22 cellular contexts compared by ENCODE assay signal in the genomic region with DNA sequence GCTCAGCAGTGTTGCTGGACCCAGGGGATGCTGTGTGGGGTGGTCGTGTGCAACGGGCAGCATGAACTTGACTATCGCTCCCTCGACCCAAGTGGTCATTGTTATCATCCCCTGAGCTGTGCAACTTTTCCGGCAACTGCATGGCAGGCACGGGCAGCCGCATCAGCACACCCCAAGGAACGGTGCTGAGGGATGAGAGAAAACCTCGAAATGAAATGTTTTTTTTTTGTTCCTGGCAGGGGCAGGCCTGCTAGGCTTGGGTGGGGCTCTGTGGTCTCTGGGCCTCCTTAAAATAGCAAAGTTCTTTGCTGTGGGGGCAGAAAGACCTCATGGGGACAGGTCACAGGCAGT. TPM values are rescaled to one million over a fixed set of nuclear protein-coding genes. Genes with fewer than 3 reads are reported as not detected.
"Had no signal": no experiment of that assay in that cellular context is flagged by ENCODE, and none has a peak within 500 bp of the region (broad histone marks: within the 10 kb centered on the region; RNA-seq: fewer than 3 reads in every experiment).

No MANE protein-coding gene starts in this region.

- H3K4me3 Mint-ChIP-seq: activated naive CD4-positive, alpha-beta T cell treated with anti-CD3 and anti-CD28 coated beads for 36 hours; dendritic cell treated with granulocyte-macrophage colony-stimulating factor and Interleukin-4, amounts not matched to agents 40 ng/mL and 50 ng/mL, for 4 days; naive thymus-derived CD8-positive, alpha-beta T cell; stimulated activated naive CD8-positive, alpha-beta T cell treated with anti-CD3 and anti-CD28 coated beads, Interleukin-15, Interleukin-2, amounts not matched to agents 100 ng/mL and 50 ng/mL, for 24 hours; T-cell had no signal

- H3K27ac Mint-ChIP-seq: activated naive CD4-positive, alpha-beta T cell treated with anti-CD3 and anti-CD28 coated beads for 36 hours; activated T-helper 2 cell treated with anti-CD3 and anti-CD28 coated beads, Interferon-gamma antibody, Interleukin-2, Interleukin-4, amounts not matched to agents 10 μg/mL and 5 μg/mL and 100 μg/mL, durations not matched to agents 14 hours and 24 hours and 36 hours; dendritic cell treated with granulocyte-macrophage colony-stimulating factor and Interleukin-4, amounts not matched to agents 40 ng/mL and 50 ng/mL, for 4 days; stimulated activated naive CD8-positive, alpha-beta T cell treated with anti-CD3 and anti-CD28 coated beads, Interleukin-15, Interleukin-2, amounts not matched to agents 100 ng/mL and 50 ng/mL, for 24 hours; T-cell had no signal

- H3K27ac ChIP-seq: body of pancreas, heart right ventricle, prostate gland, tibial artery, WERI-Rb-1 had no signal

- H3K4me3 ChIP-seq: body of pancreas, heart right ventricle, mucosa of descending colon, prostate gland, tibial artery had no signal

- H3K27me3 ChIP-seq: body of pancreas, heart right ventricle, tibial artery had no signal

- H3K9me3 ChIP-seq: body of pancreas, heart right ventricle, mucosa of descending colon, prostate gland, tibial artery had no signal

- H3K36me3 ChIP-seq: heart right ventricle, prostate gland, tibial artery, WERI-Rb-1 had no signal

- H3K36me3 Mint-ChIP-seq: naive thymus-derived CD8-positive, alpha-beta T cell; T-cell had no signal

- H3K4me1 ChIP-seq: body of pancreas, prostate gland had no signal

- DNase-seq: activated CD4-positive, alpha-beta T cell treated with anti-CD3 and anti-CD28 coated beads for 1 hour; activated naive CD4-positive, alpha-beta T cell treated with anti-CD3 and anti-CD28 coated beads for 36 hours; activated T-cell treated with anti-CD3 and anti-CD28 coated beads, Interleukin-2, amount 50 U/mL, for 1 hour; effector CD8-positive, alpha-beta T cell; erythroblast; foreskin fibroblast; heart right ventricle; islet precursor cell; left colon; mesendoderm; mucosa of descending colon; naive thymus-derived CD8-positive, alpha-beta T cell; stimulated activated CD4-positive, alpha-beta T cell treated with anti-CD3 and anti-CD28 coated beads, Interleukin-4, amount 100 ng/mL, for 24 hours; T-cell; tibial artery; WERI-Rb-1 had no signal

- H3K9me3 Mint-ChIP-seq: activated naive CD4-positive, alpha-beta T cell treated with anti-CD3 and anti-CD28 coated beads for 36 hours; activated T-helper 2 cell treated with anti-CD3 and anti-CD28 coated beads, Interferon-gamma antibody, Interleukin-2, Interleukin-4, amounts not matched to agents 10 μg/mL and 5 μg/mL and 100 μg/mL, durations not matched to agents 14 hours and 24 hours and 36 hours; dendritic cell treated with granulocyte-macrophage colony-stimulating factor and Interleukin-4, amounts not matched to agents 40 ng/mL and 50 ng/mL, for 4 days; naive thymus-derived CD8-positive, alpha-beta T cell; stimulated activated naive CD8-positive, alpha-beta T cell treated with anti-CD3 and anti-CD28 coated beads, Interleukin-15, Interleukin-2, amounts not matched to agents 100 ng/mL and 50 ng/mL, for 24 hours; T-cell had no signal

- FAIRE-seq: TTC549 had no signal

RNA-seq across cellular contexts. Expression of gene CORO2B, which starts 51.4 kb away (rescaled TPM):
- total RNA-seq: activated naive CD4-positive, alpha-beta T cell treated with anti-CD3 and anti-CD28 coated beads for 36 hours had no signal
- polyA plus RNA-seq: naive thymus-derived CD8-positive, alpha-beta T cell had no signal
